ENCODE assay signal across 13 cellular contexts in the genomic region with DNA sequence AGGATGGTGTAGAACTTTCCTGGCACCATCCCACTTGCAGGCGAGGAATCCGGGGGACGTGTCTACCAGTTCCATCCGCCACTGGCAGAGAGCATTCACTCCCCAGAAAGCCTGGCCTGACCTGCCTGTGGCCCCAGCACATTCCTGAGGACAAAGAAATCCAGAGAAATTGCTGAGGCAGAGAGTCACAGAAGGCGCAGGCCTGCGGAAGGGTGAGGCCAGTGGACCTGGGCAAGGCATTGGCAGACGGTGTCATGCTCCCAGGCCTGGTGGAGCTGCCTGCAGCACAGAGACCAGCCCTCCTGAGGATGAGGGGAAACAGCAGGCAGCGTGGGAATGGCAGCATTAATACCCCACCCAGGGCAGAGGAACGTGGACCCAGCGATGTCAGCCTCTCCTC.
A peak's percentile ranks its signal among the peaks of the same experiment; 100 is the strongest.
DNase-seq lines count a peak whose midpoint lies in the region; ATAC-seq and TF ChIP-seq lines count a peak whose summit lies in the region.
"Had no signal": no experiment of that assay in that cellular context is flagged by ENCODE, and none has a peak within 500 bp of the region (broad histone marks: within the 10 kb centered on the region; RNA-seq: fewer than 3 reads in every experiment).

No MANE protein-coding gene starts in this region.

- H3K4me1 ChIP-seq in PC-3 (ENCODE audit: insufficient read depth, low read length) (peaks cover 50% of the 10 kb centered on the region), neuronal stem cell (ENCODE audit: control insufficient read depth in 2 of 2, insufficient read depth in 1 of 2, low read depth in 1 of 2, low read length in 2 of 2) (peaks cover 22 to 25% of the 10 kb centered on the region in 2 donors), Peyer's patch (peaks cover 0 to 14% (median 0%) of the 10 kb centered on the region in 4 donors)
- H3K4me1 ChIP-seq: BLaER1 treated with 17β-estradiol and CSF1 and Interleukin-3, amounts not matched to agents 10 nM and 100 nM had no signal

- H3K27ac Mint-ChIP-seq in stimulated activated effector memory CD8-positive, alpha-beta T cell treated with anti-CD3 and anti-CD28 coated beads, Interleukin-12 subunit alpha, Interleukin-12 subunit beta, amount 100 ng/mL, for 72 hours: no peak overlapping the region
- no peak overlapping the region for H3K27ac Mint-ChIP-seq in CD4-positive, alpha-beta T cell
- H3K27ac Mint-ChIP-seq: activated T-cell treated with anti-CD3 and anti-CD28 coated beads, Interleukin-2, amount 50 U/mL, for 72 hours had no signal

- H3K36me3 ChIP-seq in PC-3 (ENCODE audit: low read depth, low read length) (peaks cover 5% of the 10 kb centered on the region; the same call in 1 of the 2 replicates), neuronal stem cell (replicated peaks in 1 of 2; ENCODE audit: control insufficient read depth in 2 of 2, insufficient read depth in 2 of 2, low read length in 2 of 2) (no peaks in the 10 kb centered on the region), Peyer's patch (no peaks in the 10 kb centered on the region)
- H3K36me3 ChIP-seq: BLaER1 treated with 17β-estradiol and CSF1 and Interleukin-3, amounts not matched to agents 10 nM and 100 nM had no signal

- no peak overlapping the region for H2BK12ac ChIP-seq in neuronal stem cell (ENCODE audit: low read length)

- H3K79me1 ChIP-seq in neuronal stem cell (ENCODE audit: low read depth, low read length): no peaks in the 10 kb centered on the region

- intact Hi-C loops in PC-3 (cut with micrococcal nuclease): no loop called here
- intact Hi-C loops in CD4-positive, alpha-beta T cell (cut with DNase I, micrococcal nuclease): no loop called here

- peak overlapping the region; percentile 94 for H3K18ac ChIP-seq in neuronal stem cell (ENCODE audit: low read length)

- no peak overlapping the region for H3K14ac ChIP-seq in neuronal stem cell (ENCODE audit: low read length)

- H3K4me3 ChIP-seq in PC-3 (ENCODE audit: low read length) (no peak overlapping the region), fibroblast of pulmonary artery (replicated peaks; ENCODE audit: low read depth, low read length) (no peak overlapping the region), neuronal stem cell (ENCODE audit: low read length in 2 of 2) (no peak overlapping the region), Peyer's patch (no peak overlapping the region)
- H3K4me3 ChIP-seq: BLaER1 treated with 17β-estradiol and CSF1 and Interleukin-3, amounts not matched to agents 10 nM and 100 nM; skin epidermis had no signal

- ATAC-seq in PC-3: peak; percentile 27
- ATAC-seq in stimulated activated effector memory CD8-positive, alpha-beta T cell treated with anti-CD3 and anti-CD28 coated beads, Interleukin-12 subunit alpha, Interleukin-12 subunit beta, amount 100 ng/mL, for 72 hours: no peak
- ATAC-seq in GM21360 (IDR thresholded peaks at IDR 0.05; ENCODE audit: unreplicated experiment): no peak
- no peak for ATAC-seq in CD4-positive, alpha-beta T cell (ENCODE audit: poor library complexity)
- ATAC-seq: activated T-cell treated with anti-CD3 and anti-CD28 coated beads, Interleukin-2, amount 50 U/mL, for 72 hours had no signal

- peak overlapping the region; percentile 83 for H4K8ac ChIP-seq in neuronal stem cell (ENCODE audit: low read depth, low read length)

- H3K79me2 ChIP-seq in PC-3 (ENCODE audit: low read length): no peaks in the 10 kb centered on the region

- no peak overlapping the region for H3K4me3 Mint-ChIP-seq in stimulated activated effector memory CD8-positive, alpha-beta T cell treated with anti-CD3 and anti-CD28 coated beads, Interleukin-12 subunit alpha, Interleukin-12 subunit beta, amount 100 ng/mL, for 72 hours
- no peak overlapping the region for H3K4me3 Mint-ChIP-seq in CD4-positive, alpha-beta T cell
- H3K4me3 Mint-ChIP-seq: activated T-cell treated with anti-CD3 and anti-CD28 coated beads, Interleukin-2, amount 50 U/mL, for 72 hours had no signal

- H2BK5ac ChIP-seq in neuronal stem cell (ENCODE audit: low read length): peak overlapping the region; percentile 5

- peak overlapping the region; percentile 79 for H4K91ac ChIP-seq in neuronal stem cell (ENCODE audit: low read depth, low read length, poor library complexity)

- H3K9me3 Mint-ChIP-seq in stimulated activated effector memory CD8-positive, alpha-beta T cell treated with anti-CD3 and anti-CD28 coated beads, Interleukin-12 subunit alpha, Interleukin-12 subunit beta, amount 100 ng/mL, for 72 hours: peaks cover 6% of the 10 kb centered on the region
- H3K9me3 Mint-ChIP-seq in CD4-positive, alpha-beta T cell: no peaks in the 10 kb centered on the region

- POLR2A ChIA-PET in PC-3 (lab: Charles Lee; ENCODE audit: unreplicated experiment): no interaction called here
- POLR2A ChIA-PET in CD4-positive, alpha-beta T cell (lab: Charles Lee): no interaction called here

- H3K9me3 ChIP-seq in PC-3 (ENCODE audit: low read length) (no peaks in the 10 kb centered on the region), neuronal stem cell (replicated peaks in 1 of 2; ENCODE audit: control insufficient read depth in 2 of 2, insufficient read depth in 1 of 2, low read depth in 1 of 2, low read length in 2 of 2) (peaks cover 2 to 6% of the 10 kb centered on the region in 2 donors), Peyer's patch (no peaks in the 10 kb centered on the region)
- no peaks in the 10 kb centered on the region for H3K9me3 ChIP-seq in CD4-positive, alpha-beta T cell (ENCODE audit: control insufficient read depth, low read length)

- TF ChIP-seq CTCF in PC-3 (conservative IDR thresholded peaks at IDR 0.05; ENCODE audit: low read depth, low read length): no peak
- TF ChIP-seq CTCF in fibroblast of pulmonary artery (IDR thresholded peaks at IDR 0.05; ENCODE audit: low read length, missing control alignments): no peak
- TF ChIP-seq CTCF in Peyer's patch (IDR thresholded peaks at IDR 0.05): no peak
- no peak for TF ChIP-seq CTCF in CD4-positive, alpha-beta T cell (IDR thresholded peaks at IDR 0.05)

- H2AK5ac ChIP-seq in neuronal stem cell (ENCODE audit: low read depth, low read length): peak overlapping the region; percentile 72

- H2AFZ ChIP-seq in PC-3 (ENCODE audit: low read length) (no peak overlapping the region), neuronal stem cell (ENCODE audit: low read length) (peak overlapping the region; percentile 60)

- no peak for TF ChIP-seq POLR2A in Peyer's patch (IDR thresholded peaks at IDR 0.05)

- DNase-seq in Daoy (ENCODE audit: low read depth) (peak; percentile 86), PC-3 (peak; percentile 63), fibroblast of pulmonary artery (ENCODE audit: low read depth) (peak; percentile 79), neuronal stem cell (ENCODE audit: low spot score) (peak; percentile 33), Peyer's patch (no peak)
- no peak for DNase-seq in stimulated activated effector memory CD8-positive, alpha-beta T cell treated with anti-CD3 and anti-CD28 coated beads, Interleukin-12 subunit alpha, Interleukin-12 subunit beta, amount 100 ng/mL, for 72 hours (ENCODE audit: low spot score in 2 of 2)
- no peak for DNase-seq in CD4-positive, alpha-beta T cell
- DNase-seq: activated T-cell treated with anti-CD3 and anti-CD28 coated beads, Interleukin-2, amount 50 U/mL, for 72 hours; central memory CD4-positive, alpha-beta T cell; NCI-H187 treated with DMSO at 0.1 percent for 48 hours had no signal

- H3K4me2 ChIP-seq in PC-3 (ENCODE audit: low read length) (no peak overlapping the region), neuronal stem cell (ENCODE audit: insufficient read depth, low read length, poor library complexity, severe bottlenecking) (no peak overlapping the region)
- H3K4me2 ChIP-seq: BLaER1 treated with 17β-estradiol and CSF1 and Interleukin-3, amounts not matched to agents 10 nM and 100 nM had no signal

- H3K27me3 ChIP-seq in PC-3 (ENCODE audit: low read length) (no peaks in the 10 kb centered on the region), neuronal stem cell (ENCODE audit: control insufficient read depth in 3 of 3, insufficient read depth in 3 of 3, low read depth in 1 of 3, low read length in 3 of 3) (no peaks in the 10 kb centered on the region), Peyer's patch (no peaks in the 10 kb centered on the region)
- no peaks in the 10 kb centered on the region for H3K27me3 ChIP-seq in CD4-positive, alpha-beta T cell (ENCODE audit: control insufficient read depth, insufficient read depth, low read length)
- H3K27me3 ChIP-seq: BLaER1 treated with 17β-estradiol and CSF1 and Interleukin-3, amounts not matched to agents 10 nM and 100 nM had no signal

- no peaks in the 10 kb centered on the region for H3K36me3 Mint-ChIP-seq in stimulated activated effector memory CD8-positive, alpha-beta T cell treated with anti-CD3 and anti-CD28 coated beads, Interleukin-12 subunit alpha, Interleukin-12 subunit beta, amount 100 ng/mL, for 72 hours
- H3K36me3 Mint-ChIP-seq in CD4-positive, alpha-beta T cell (ENCODE audit: low read depth): no peaks in the 10 kb centered on the region

- peak overlapping the region; percentile 41 for H2BK120ac ChIP-seq in neuronal stem cell (ENCODE audit: low read depth, low read length)

- H3K23ac ChIP-seq in neuronal stem cell (ENCODE audit: low read depth, low read length, poor library complexity): peak overlapping the region; percentile 12

- H3K9ac ChIP-seq in PC-3 (ENCODE audit: low read length) (no peak overlapping the region), neuronal stem cell (ENCODE audit: low read depth, low read length, poor library complexity) (no peak overlapping the region)
- H3K9ac ChIP-seq: BLaER1 treated with 17β-estradiol and CSF1 and Interleukin-3, amounts not matched to agents 10 nM and 100 nM had no signal

- H3K4me1 Mint-ChIP-seq in stimulated activated effector memory CD8-positive, alpha-beta T cell treated with anti-CD3 and anti-CD28 coated beads, Interleukin-12 subunit alpha, Interleukin-12 subunit beta, amount 100 ng/mL, for 72 hours: no peaks in the 10 kb centered on the region
- H3K4me1 Mint-ChIP-seq in CD4-positive, alpha-beta T cell (ENCODE audit: low read depth): no peaks in the 10 kb centered on the region

- WGBS in neuronal stem cell (ENCODE audit: extremely low coverage in 2 of 2, insufficient read length in 2 of 2, insufficient replicate concordance in 1 of 2), 2 donors: no CpG with 5 or more reads among the region's 10 CpGs

- CTCF ChIA-PET in PC-3 (lab: Charles Lee): no interaction called here
- CTCF ChIA-PET in CD4-positive, alpha-beta T cell (lab: Charles Lee): no interaction called here

- H3K9me2 ChIP-seq in PC-3 (replicated peaks; ENCODE audit: low read length): no peaks in the 10 kb centered on the region

- H3K4ac ChIP-seq in neuronal stem cell (ENCODE audit: low read length): peak overlapping the region; percentile 60

- H2BK15ac ChIP-seq in neuronal stem cell (ENCODE audit: low read length): peak overlapping the region; percentile 47

- peaks cover 15% of the 10 kb centered on the region for H3K27me3 Mint-ChIP-seq in CD4-positive, alpha-beta T cell

- no TSS peak for BruUV-seq in PC-3 (replicated peaks; lab: Mats Ljungman, UMichigan)

- no peaks in the 10 kb centered on the region for H4K20me1 ChIP-seq in PC-3 (ENCODE audit: low read length)
- H4K20me1 ChIP-seq: BLaER1 treated with 17β-estradiol and CSF1 and Interleukin-3, amounts not matched to agents 10 nM and 100 nM had no signal

- H3K27ac ChIP-seq in PC-3 (ENCODE audit: low read length): 0 out of 2 replicates have a peak overlapping the region, but pooled peaks have one; percentile 2
- peak overlapping the region; percentile 33 for H3K27ac ChIP-seq in neuronal stem cell (replicated peaks; ENCODE audit: low read length)
- no peak overlapping the region for H3K27ac ChIP-seq in Peyer's patch
- no peak overlapping the region for H3K27ac ChIP-seq in CD4-positive, alpha-beta T cell (ENCODE audit: low read depth, low read length)
- H3K27ac ChIP-seq: BLaER1 treated with 17β-estradiol and CSF1 and Interleukin-3, amounts not matched to agents 10 nM and 100 nM had no signal

- H3F3A ChIP-seq in PC-3 (ENCODE audit: low read length, unreplicated experiment): peaks cover 3% of the 10 kb centered on the region

Comparison
In these comparisons a context has a peak if more than half of its experiments do, and no peak if none do; other contexts are left out.
1. DNase-seq: peak in Daoy (single experiment), PC-3 (single experiment), fibroblast of pulmonary artery (single experiment) and neuronal stem cell (single experiment); none in stimulated activated effector memory CD8-positive, alpha-beta T cell treated with anti-CD3 and anti-CD28 coated beads, Interleukin-12 subunit alpha, Interleukin-12 subunit beta, amount 100 ng/mL, for 72 hours (0 of 2), Peyer's patch (0 of 3) and CD4-positive, alpha-beta T cell (0 of 10).
2. H3K27ac ChIP-seq: peak in PC-3 (single experiment) and neuronal stem cell (single experiment); none in Peyer's patch (0 of 4) and CD4-positive, alpha-beta T cell (single experiment).